ENCODE assay signal across 19 cellular contexts in the genomic region with DNA sequence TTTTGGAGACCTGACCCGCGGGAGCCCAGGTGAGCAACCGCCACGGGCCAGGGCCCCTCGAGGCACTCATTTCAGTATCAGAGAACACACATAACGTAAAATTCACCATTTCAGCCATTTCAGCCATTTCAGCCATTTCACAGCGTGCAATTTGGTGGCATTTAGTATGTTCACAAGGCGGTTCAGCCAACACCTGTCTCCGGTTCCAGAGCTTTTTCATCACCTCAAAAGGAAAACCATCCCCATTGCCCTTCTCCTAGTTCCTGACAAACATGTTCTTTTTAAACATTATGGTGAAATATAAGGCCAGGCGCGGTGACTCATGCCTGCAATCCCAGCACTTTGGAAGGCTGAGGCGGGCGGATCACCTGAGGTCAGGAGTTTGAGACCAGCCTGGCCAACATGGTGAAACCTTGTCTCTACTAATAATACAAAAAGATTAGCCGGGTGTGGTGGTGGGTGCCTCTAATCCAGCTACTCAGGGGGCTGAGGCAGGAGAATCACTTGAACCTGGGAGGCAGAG.
DNase-seq lines count a peak whose midpoint lies in the region; ATAC-seq and TF ChIP-seq lines count a peak whose summit lies in the region.
"Had no signal": no experiment of that assay in that cellular context is flagged by ENCODE, and none has a peak within 500 bp of the region (broad histone marks: within the 10 kb centered on the region; RNA-seq: fewer than 3 reads in every experiment).

No MANE protein-coding gene starts in this region.

- ATAC-seq in HG02981 (IDR thresholded peaks at IDR 0.05; ENCODE audit: unreplicated experiment) (no peak), GM19397 (IDR thresholded peaks at IDR 0.05; ENCODE audit: unreplicated experiment) (no peak)

- H3K27me3 Mint-ChIP-seq in activated naive CD4-positive, alpha-beta T cell treated with anti-CD3 and anti-CD28 coated beads, Interleukin-2, amount 10 ng/mL, durations not matched to agents 7 days and 5 days: no peaks in the 10 kb centered on the region
- H3K27me3 Mint-ChIP-seq in activated naive CD4-positive, alpha-beta T cell treated with anti-CD3 and anti-CD28 coated beads for 36 hours (ENCODE audit: low read depth): no peaks in the 10 kb centered on the region
- H3K27me3 Mint-ChIP-seq in CD14-positive monocyte (ENCODE audit: low read depth in 3 of 3) (peaks cover 0 to 2% (median 1%) of the 10 kb centered on the region in 3 donors), neural crest cell (ENCODE audit: low read depth) (no peaks in the 10 kb centered on the region)
- no peaks in the 10 kb centered on the region for H3K27me3 Mint-ChIP-seq in dendritic cell treated with granulocyte-macrophage colony-stimulating factor and Interleukin-4, amounts not matched to agents 40 ng/mL and 50 ng/mL, for 4 days

- intact Hi-C loops in activated naive CD4-positive, alpha-beta T cell treated with anti-CD3 and anti-CD28 coated beads for 36 hours (cut with micrococcal nuclease): no loop called here
- intact Hi-C loops in CD14-positive monocyte (cut with micrococcal nuclease): no loop called here
- intact Hi-C loops in dendritic cell treated with granulocyte-macrophage colony-stimulating factor and Interleukin-4, amounts not matched to agents 40 ng/mL and 50 ng/mL, for 4 days (cut with micrococcal nuclease): no loop called here

- peaks cover 3% of the 10 kb centered on the region for H3K4me1 Mint-ChIP-seq in activated naive CD4-positive, alpha-beta T cell treated with anti-CD3 and anti-CD28 coated beads, Interleukin-2, amount 10 ng/mL, durations not matched to agents 7 days and 5 days
- peaks cover under 1% of the 10 kb centered on the region for H3K4me1 Mint-ChIP-seq in activated naive CD4-positive, alpha-beta T cell treated with anti-CD3 and anti-CD28 coated beads for 36 hours (ENCODE audit: low read depth)
- H3K4me1 Mint-ChIP-seq in CD14-positive monocyte (peaks cover 27% of the 10 kb centered on the region), neural crest cell (peaks cover 13% of the 10 kb centered on the region)
- H3K4me1 Mint-ChIP-seq in dendritic cell treated with granulocyte-macrophage colony-stimulating factor and Interleukin-4, amounts not matched to agents 40 ng/mL and 50 ng/mL, for 4 days (ENCODE audit: low read depth): peaks cover 61% of the 10 kb centered on the region

- no peaks in the 10 kb centered on the region for H3K9me3 Mint-ChIP-seq in activated naive CD4-positive, alpha-beta T cell treated with anti-CD3 and anti-CD28 coated beads, Interleukin-2, amount 10 ng/mL, durations not matched to agents 7 days and 5 days
- no peaks in the 10 kb centered on the region for H3K9me3 Mint-ChIP-seq in activated naive CD4-positive, alpha-beta T cell treated with anti-CD3 and anti-CD28 coated beads for 36 hours
- H3K9me3 Mint-ChIP-seq in CD14-positive monocyte: peaks cover 0 to 4% (median 0%) of the 10 kb centered on the region in 7 donors
- no peaks in the 10 kb centered on the region for H3K9me3 Mint-ChIP-seq in dendritic cell treated with granulocyte-macrophage colony-stimulating factor and Interleukin-4, amounts not matched to agents 40 ng/mL and 50 ng/mL, for 4 days
- H3K9me3 Mint-ChIP-seq in neural crest cell: no peaks in the 10 kb centered on the region

- H3K4me3 Mint-ChIP-seq in activated naive CD4-positive, alpha-beta T cell treated with anti-CD3 and anti-CD28 coated beads, Interleukin-2, amount 10 ng/mL, durations not matched to agents 7 days and 5 days: no peak overlapping the region
- H3K4me3 Mint-ChIP-seq in activated naive CD4-positive, alpha-beta T cell treated with anti-CD3 and anti-CD28 coated beads for 36 hours: no peak overlapping the region
- H3K4me3 Mint-ChIP-seq in CD14-positive monocyte (no peak overlapping the region), neural crest cell (no peak overlapping the region)
- no peak overlapping the region for H3K4me3 Mint-ChIP-seq in dendritic cell treated with granulocyte-macrophage colony-stimulating factor and Interleukin-4, amounts not matched to agents 40 ng/mL and 50 ng/mL, for 4 days

- DNase-seq in activated naive CD4-positive, alpha-beta T cell treated with anti-CD3 and anti-CD28 coated beads, Interleukin-2, amount 10 ng/mL, durations not matched to agents 7 days and 5 days: no peak
- no peak for DNase-seq in activated naive CD4-positive, alpha-beta T cell treated with anti-CD3 and anti-CD28 coated beads for 36 hours
- DNase-seq in CD14-positive monocyte (ENCODE audit: low spot score) (peak; percentile 9), neural crest cell (ENCODE audit: low read depth, low spot score) (no peak), SK-N-DZ (ENCODE audit: low spot score) (no peak)
- DNase-seq: 8988T, C1 segment of cervical spinal cord, EL, GF-D8, MG63, NCI-H1417, NCI-H1694 treated with DMSO at 0.1 percent for 48 hours, NCI-H2081 treated with DMSO at 0.1 percent for 48 hours, NCI-H446, NCI-H526, PC-9 had no signal

- no peaks in the 10 kb centered on the region for H3K36me3 Mint-ChIP-seq in activated naive CD4-positive, alpha-beta T cell treated with anti-CD3 and anti-CD28 coated beads, Interleukin-2, amount 10 ng/mL, durations not matched to agents 7 days and 5 days
- H3K36me3 Mint-ChIP-seq in activated naive CD4-positive, alpha-beta T cell treated with anti-CD3 and anti-CD28 coated beads for 36 hours (ENCODE audit: low read depth): no peaks in the 10 kb centered on the region
- H3K36me3 Mint-ChIP-seq in CD14-positive monocyte (peaks cover 18 to 21% of the 10 kb centered on the region in 2 donors), neural crest cell (ENCODE audit: low read depth) (no peaks in the 10 kb centered on the region)
- H3K36me3 Mint-ChIP-seq in dendritic cell treated with granulocyte-macrophage colony-stimulating factor and Interleukin-4, amounts not matched to agents 40 ng/mL and 50 ng/mL, for 4 days (ENCODE audit: low read depth): peaks cover 19% of the 10 kb centered on the region

- H3K27ac Mint-ChIP-seq in activated naive CD4-positive, alpha-beta T cell treated with anti-CD3 and anti-CD28 coated beads, Interleukin-2, amount 10 ng/mL, durations not matched to agents 7 days and 5 days: peak overlapping the region; percentile 24
- no peak overlapping the region for H3K27ac Mint-ChIP-seq in activated naive CD4-positive, alpha-beta T cell treated with anti-CD3 and anti-CD28 coated beads for 36 hours
- H3K27ac Mint-ChIP-seq in CD14-positive monocyte: peak overlapping the region in 2 of 7 donors; percentile 22 to 32
- H3K27ac Mint-ChIP-seq in dendritic cell treated with granulocyte-macrophage colony-stimulating factor and Interleukin-4, amounts not matched to agents 40 ng/mL and 50 ng/mL, for 4 days: peak overlapping the region; percentile 82
- H3K27ac Mint-ChIP-seq in neural crest cell (ENCODE audit: unreplicated experiment): peak overlapping the region; percentile 96

- CTCF ChIA-PET in activated naive CD4-positive, alpha-beta T cell treated with anti-CD3 and anti-CD28 coated beads, Interleukin-2, amount 10 ng/mL, durations not matched to agents 7 days and 5 days (lab: Charles Lee): no interaction called here
- CTCF ChIA-PET in activated naive CD4-positive, alpha-beta T cell treated with anti-CD3 and anti-CD28 coated beads for 36 hours (lab: Charles Lee): no interaction called here

- TF ChIP-seq CTCF in CD14-positive monocyte (IDR thresholded peaks at IDR 0.05): no peak
- no peak for TF ChIP-seq CTCF in neural crest cell (conservative IDR thresholded peaks at IDR 0.05)
